In genomic region chr20:16005612-16006493, GRCh38 we compare ENCODE assay signal across 19 cellular contexts.
DNase-seq lines count a peak whose midpoint lies in the region; ATAC-seq and TF ChIP-seq lines count a peak whose summit lies in the region.
"Had no signal": no experiment of that assay in that cellular context is flagged by ENCODE, and none has a peak within 500 bp of the region (broad histone marks: within the 10 kb centered on the region; RNA-seq: fewer than 3 reads in every experiment).

No MANE protein-coding gene starts in this region.

- ATAC-seq in naive B cell (ENCODE audit: low read depth in 2 of 2) (no peak), HG02588 (IDR thresholded peaks at IDR 0.05; ENCODE audit: unreplicated experiment) (no peak), Right ventricle myocardium inferior (no peak)
- ATAC-seq: A549; activated naive CD4-positive, alpha-beta T cell treated with anti-CD3 and anti-CD28 coated beads, Interleukin-2, amount 50 U/mL, for 72 hours had no signal

- H3K4me3 Mint-ChIP-seq in brain (peak overlapping the region in 3 of 5 experiments; percentile 0 to 37 (median 5)), naive B cell (peak overlapping the region in 1 of 8 donors; percentile 5)
- H3K4me3 Mint-ChIP-seq: activated B cell treated with CpG ODN at 0.5 μM for 24 hours; activated T-helper 1 cell treated with anti-CD3 and anti-CD28 coated beads, Interleukin-12 subunit alpha, Interleukin-12 subunit beta, Interleukin-2, Interleukin-4 antibody, amounts not matched to agents 30 ng/mL and 10 ng/mL and 1 ng/mL, durations not matched to agents 14 hours and 24 hours and 36 hours had no signal

- no peaks in the 10 kb centered on the region for H3K36me3 Mint-ChIP-seq in brain
- H3K36me3 Mint-ChIP-seq in naive B cell, result peaks cover 12 to 24% of the 10 kb centered on the region in 2 donors
- H3K36me3 Mint-ChIP-seq: activated naive CD4-positive, alpha-beta T cell treated with anti-CD3 and anti-CD28 coated beads, Interleukin-2, amount 50 U/mL, for 72 hours had no signal

- peak; percentile 59 for DNase-seq in ELF-1 (ENCODE audit: low read depth, low spot score)
- DNase-seq in NCI-H2171 (lab: John Stamatoyannopoulos, UW), result peak; percentile 33
- no peak for DNase-seq in naive B cell
- DNase-seq in Right ventricle myocardium inferior (ENCODE audit: missing footprints), result no peak
- no peak for DNase-seq in AML-193 (lab: John Stamatoyannopoulos, UW)
- DNase-seq in germinal center (ENCODE audit: low spot score), result no peak
- DNase-seq: activated B cell treated with CpG ODN at 0.5 μM for 24 hours, anterior cingulate cortex, DND-41, NCI-H1417, NCI-H2081, NCI-H510A, transverse colon had no signal

- H3K27me3 Mint-ChIP-seq in brain, result peaks cover 40% of the 10 kb centered on the region
- H3K27me3 Mint-ChIP-seq in naive B cell, result no peaks in the 10 kb centered on the region
- H3K27me3 Mint-ChIP-seq: activated B cell treated with CpG ODN at 0.5 μM for 24 hours, IgD-negative memory B cell had no signal

- peak overlapping the region; percentile 4 to 49 (median 13) for H3K27ac Mint-ChIP-seq in brain
- peak overlapping the region in 5 of 6 donors; percentile 6 to 78 (median 10) for H3K27ac Mint-ChIP-seq in naive B cell
- H3K27ac Mint-ChIP-seq: activated B cell treated with CpG ODN at 0.5 μM for 24 hours; activated naive CD4-positive, alpha-beta T cell treated with anti-CD3 and anti-CD28 coated beads, Interleukin-2, amount 50 U/mL, for 72 hours; activated T-helper 1 cell treated with anti-CD3 and anti-CD28 coated beads, Interleukin-12 subunit alpha, Interleukin-12 subunit beta, Interleukin-2, Interleukin-4 antibody, amounts not matched to agents 30 ng/mL and 10 ng/mL and 1 ng/mL, durations not matched to agents 14 hours and 24 hours and 36 hours; IgD-negative memory B cell had no signal

- peaks cover 45% of the 10 kb centered on the region for H3K4me1 Mint-ChIP-seq in brain
- peaks cover 18 to 35% (median 30%) of the 10 kb centered on the region in 3 donors for H3K4me1 Mint-ChIP-seq in naive B cell

- H3K9me3 Mint-ChIP-seq in brain, result no peaks in the 10 kb centered on the region
- no peaks in the 10 kb centered on the region for H3K9me3 Mint-ChIP-seq in naive B cell
- H3K9me3 Mint-ChIP-seq: activated B cell treated with CpG ODN at 0.5 μM for 24 hours, IgD-negative memory B cell had no signal

- intact Hi-C loops in Right ventricle myocardium inferior (cut with DNase I), result loop anchor here (10.0 kb wide), 1 partner anchor 119 kb away; no protein-coding TSS in a partner anchor

- no peak for TF ChIP-seq CTCF in brain (conservative IDR thresholded peaks at IDR 0.05)

Comparison
In these comparisons a context has a peak if more than half of its experiments do, and no peak if none do; other contexts are left out.
1. DNase-seq: peak in ELF-1 (single experiment) and NCI-H2171 (single experiment); none in naive B cell (single experiment), Right ventricle myocardium inferior (single experiment), AML-193 (0 of 2) and germinal center (single experiment).